Comparison of ENCODE assay signal across 12 cellular contexts in the genomic region with DNA sequence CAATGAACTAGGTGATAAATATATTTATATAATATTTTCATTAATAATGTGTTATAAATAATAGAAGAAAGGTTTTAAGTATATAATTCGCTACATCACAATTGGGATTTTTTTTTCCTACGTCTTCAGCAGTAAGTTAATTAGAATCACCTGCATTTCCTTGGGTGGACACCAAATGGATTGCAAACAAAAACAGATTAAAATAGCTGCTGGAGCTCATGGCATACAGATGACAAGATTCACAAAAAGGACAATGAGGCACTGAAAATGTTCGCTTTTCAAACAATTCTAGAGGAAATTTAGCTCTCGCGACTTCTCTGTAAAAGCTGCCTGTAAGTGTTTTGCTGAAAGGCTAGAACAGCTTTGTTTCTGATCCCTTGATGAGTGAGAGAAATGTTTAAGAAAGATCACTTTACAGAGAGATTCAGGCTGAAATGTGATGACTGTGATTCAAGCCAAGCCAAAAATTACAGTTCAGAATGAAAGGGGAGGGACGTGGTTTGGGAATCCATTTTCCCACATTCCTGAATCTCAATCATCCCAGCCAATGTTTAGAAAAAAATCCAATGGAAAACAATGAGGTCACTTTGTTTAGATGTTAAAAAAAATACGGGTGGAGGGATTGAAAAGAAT.
DNase-seq lines count a peak whose midpoint lies in the region; ATAC-seq and TF ChIP-seq lines count a peak whose summit lies in the region.
"Had no signal": no experiment of that assay in that cellular context is flagged by ENCODE, and none has a peak within 500 bp of the region (broad histone marks: within the 10 kb centered on the region; RNA-seq: fewer than 3 reads in every experiment).

No MANE protein-coding gene starts in this region.

- H3K36me3 ChIP-seq in SJSA1 (no peaks in the 10 kb centered on the region), skeletal muscle tissue (ENCODE audit: control insufficient read depth in 3 of 3, insufficient read depth in 3 of 3, low read length in 3 of 3) (no peaks in the 10 kb centered on the region), heart left ventricle (no peaks in the 10 kb centered on the region)
- H3K36me3 ChIP-seq: brain microvascular endothelial cell had no signal

- DNase-seq in H4 (ENCODE audit: low spot score), result peak; percentile 70
- DNase-seq in SJSA1 (ENCODE audit: low read depth in 1 of 2, low spot score in 2 of 2), result peak in 1 of 2 experiments; percentile 69
- peak; percentile 24 for DNase-seq in foreskin melanocyte
- no peak for DNase-seq in dorsolateral prefrontal cortex
- DNase-seq in heart left ventricle, result no peak
- no peak for DNase-seq in glutamatergic neuron
- DNase-seq: activated CD4-positive, alpha-beta T cell treated with anti-CD3 and anti-CD28 coated beads for 48 hours; brain microvascular endothelial cell; CD8-positive, alpha-beta T cell had no signal

- H3K27me3 ChIP-seq in SJSA1 (replicated peaks), result no peaks in the 10 kb centered on the region
- H3K27me3 ChIP-seq in skeletal muscle tissue (ENCODE audit: control insufficient read depth in 3 of 3, insufficient read depth in 3 of 3, low read length in 3 of 3), result no peaks in the 10 kb centered on the region
- no peaks in the 10 kb centered on the region for H3K27me3 ChIP-seq in dorsolateral prefrontal cortex
- no peaks in the 10 kb centered on the region for H3K27me3 ChIP-seq in heart left ventricle
- H3K27me3 ChIP-seq: brain microvascular endothelial cell had no signal

- no peak overlapping the region for H3K27ac Mint-ChIP-seq in glutamatergic neuron (ENCODE audit: unreplicated experiment)

- no peak for TF ChIP-seq POLR2A in heart left ventricle (IDR thresholded peaks at IDR 0.05)

- TF ChIP-seq CTCF in dorsolateral prefrontal cortex (IDR thresholded peaks at IDR 0.05 in 54 of 56, conservative IDR thresholded peaks at IDR 0.05 in 2 of 56; ENCODE audit: low read depth in 1 of 56, partially characterized antibody in 56 of 56) (no peak), heart left ventricle (IDR thresholded peaks at IDR 0.05) (no peak), glutamatergic neuron (IDR thresholded peaks at IDR 0.05; ENCODE audit: partially characterized antibody, unreplicated experiment) (no peak)

- H3K4me3 Mint-ChIP-seq in glutamatergic neuron (ENCODE audit: unreplicated experiment), result no peak overlapping the region
- H3K4me3 Mint-ChIP-seq: activated T-helper 1 cell treated with anti-CD3 and anti-CD28 coated beads, Interleukin-12 subunit alpha, Interleukin-12 subunit beta, Interleukin-2, Interleukin-4 antibody, amounts not matched to agents 30 ng/mL and 10 ng/mL and 1 ng/mL, durations not matched to agents 14 hours and 24 hours and 36 hours had no signal

- intact Hi-C loops in dorsolateral prefrontal cortex (cut with DNase I) (no loop called here), heart left ventricle (cut with DNase I) (no loop called here)

- H3K36me3 Mint-ChIP-seq in glutamatergic neuron (ENCODE audit: unreplicated experiment), result no peaks in the 10 kb centered on the region

- peaks cover 2% of the 10 kb centered on the region for H3K27me3 Mint-ChIP-seq in glutamatergic neuron (ENCODE audit: unreplicated experiment)

- H3K4me1 Mint-ChIP-seq in glutamatergic neuron (ENCODE audit: low read depth, unreplicated experiment), result no peaks in the 10 kb centered on the region

- H3K9me3 Mint-ChIP-seq in glutamatergic neuron (ENCODE audit: unreplicated experiment), result no peaks in the 10 kb centered on the region
- H3K9me3 Mint-ChIP-seq: activated T-helper 1 cell treated with anti-CD3 and anti-CD28 coated beads, Interleukin-12 subunit alpha, Interleukin-12 subunit beta, Interleukin-2, Interleukin-4 antibody, amounts not matched to agents 30 ng/mL and 10 ng/mL and 1 ng/mL, durations not matched to agents 14 hours and 24 hours and 36 hours had no signal

- whole genome bisulfite sequencing in heart left ventricle, 4 donors, result 67 to 71% (median 69%) methylated on average over 7 of the region's 7 CpGs

- no peaks in the 10 kb centered on the region for H3K9me3 ChIP-seq in SJSA1 (replicated peaks)
- no peaks in the 10 kb centered on the region for H3K9me3 ChIP-seq in skeletal muscle tissue (ENCODE audit: control insufficient read depth in 3 of 3, low read length in 3 of 3)
- H3K9me3 ChIP-seq in heart left ventricle, result peaks cover 0 to 3% (median 0%) of the 10 kb centered on the region in 12 donors

- H3K9ac ChIP-seq in skeletal muscle tissue (ENCODE audit: low read depth in 1 of 3, low read length in 3 of 3), result no peak overlapping the region

- no peak overlapping the region for H3K4me3 ChIP-seq in SJSA1
- no peak overlapping the region for H3K4me3 ChIP-seq in skeletal muscle tissue (ENCODE audit: low read length in 3 of 3)
- no peak overlapping the region for H3K4me3 ChIP-seq in dorsolateral prefrontal cortex
- no peak overlapping the region for H3K4me3 ChIP-seq in heart left ventricle
- H3K4me3 ChIP-seq: K562 had no signal

- H3K4me1 ChIP-seq in SJSA1 (replicated peaks), result peaks cover 17% of the 10 kb centered on the region
- no peaks in the 10 kb centered on the region for H3K4me1 ChIP-seq in skeletal muscle tissue (ENCODE audit: control insufficient read depth in 3 of 3, insufficient read depth in 3 of 3, low read length in 3 of 3)
- peaks cover 0 to 22% (median 0%) of the 10 kb centered on the region in 12 donors for H3K4me1 ChIP-seq in heart left ventricle

- H3K27ac ChIP-seq in SJSA1 (peak overlapping the region; percentile 89), skeletal muscle tissue (ENCODE audit: low read depth, low read length) (peak overlapping the region; percentile 40), dorsolateral prefrontal cortex (no peak overlapping the region), heart left ventricle (peak overlapping the region in 1 of 12 donors; percentile 10)
- H3K27ac ChIP-seq: brain microvascular endothelial cell had no signal

- no peak for ATAC-seq in heart left ventricle
- ATAC-seq: K562 had no signal

Comparison
In these comparisons a context has a peak if more than half of its experiments do, and no peak if none do; other contexts are left out.
1. DNase-seq: peak in H4 (single experiment) and foreskin melanocyte (single experiment); none in dorsolateral prefrontal cortex (0 of 10), heart left ventricle (0 of 5) and glutamatergic neuron (single experiment).
2. H3K27ac ChIP-seq: peak in SJSA1 (single experiment) and skeletal muscle tissue (single experiment); none in dorsolateral prefrontal cortex (0 of 59).